In genomic region chr13:80341098-80341701, GRCh38 we compare ENCODE assay signal across 7 cellular contexts. TPM values are rescaled to one million over a fixed set of nuclear protein-coding genes. Genes with fewer than 3 reads are reported as not detected.
DNase-seq lines count a peak whose midpoint lies in the region; ATAC-seq, FAIRE-seq and TF ChIP-seq lines count a peak whose summit lies in the region.

SPRY2 (minus strand) TSS chr13:80341126; CDS start chr13:80337705, 3,421 bp downstream.

- H3K36me3 ChIP-seq in HCT116 (ENCODE audit: control insufficient read depth in 1 of 2, insufficient read depth in 2 of 2, low read length in 2 of 2) (no peaks in the 10 kb centered on the region), Loucy (ENCODE audit: insufficient read depth, low read length) (peaks cover 10% of the 10 kb centered on the region; the same call in 1 of the 2 replicates), iPS-20b (ENCODE audit: insufficient read depth, low read depth, low read length) (peaks cover 23% of the 10 kb centered on the region), sigmoid colon (peaks cover 0 to 11% (median 2%) of the 10 kb centered on the region in 4 donors)

- H4K20me1 ChIP-seq in HCT116 (ENCODE audit: insufficient read depth), result no peaks in the 10 kb centered on the region
- H4K20me1 ChIP-seq in Loucy (ENCODE audit: insufficient read depth, low read length, poor library complexity, severe bottlenecking), result peaks cover 37% of the 10 kb centered on the region

- H3K9me3 ChIP-seq in HCT116 (ENCODE audit: control insufficient read depth in 1 of 2, insufficient read depth in 1 of 2, low read depth in 1 of 2, low read length in 2 of 2) (no peaks in the 10 kb centered on the region), Loucy (ENCODE audit: insufficient read depth, low read depth, low read length) (no peaks in the 10 kb centered on the region), iPS-20b (ENCODE audit: insufficient read depth, low read depth, low read length) (no peaks in the 10 kb centered on the region), sigmoid colon (no peaks in the 10 kb centered on the region)

- intact Hi-C loops in HCT116 (cut with micrococcal nuclease) (loop anchor here (5.0 kb wide), 3 partner anchors 309 to 676 kb away; no protein-coding TSS in a partner anchor), sigmoid colon (cut with DNase I) (loop anchor here (2.0 to 10.0 kb wide), 3 partner anchors 130 to 674 kb away; no protein-coding TSS in a partner anchor)

- ATAC-seq in HCT116, result peak; percentile 81

- no TSS peak for BruUV-seq in HCT116 (replicated peaks; lab: Mats Ljungman, UMichigan)

- WGBS in sigmoid colon, 2 donors, result 0 to 1% methylated on average over 55 of the region's 55 CpGs

- CTCF ChIA-PET in HCT116 (lab: Charles Lee), result no interaction called here

- RAD21 ChIA-PET in HCT116 (lab: Charles Lee; ENCODE audit: low non-redundant PET in 1 of 2, low total read pairs in 2 of 2, uncharacterized antibody in 2 of 2, unreplicated experiment in 2 of 2), result no interaction called here

- H3K4me3 ChIP-seq in HCT116 (replicated peaks in 1 of 2; ENCODE audit: low read depth in 1 of 2, low read length in 2 of 2) (peak within 1 kb of the TSS; percentile 67 to 72), Loucy (ENCODE audit: low read length, poor library complexity, severe bottlenecking) (peak within 1 kb of the TSS; percentile 90), iPS-20b (ENCODE audit: low read length) (peak within 1 kb of the TSS; percentile 92), sigmoid colon (peak within 1 kb of the TSS; percentile 63 to 73 (median 67))

- no peak within 1 kb of the TSS for H2AFZ ChIP-seq in HCT116 (ENCODE audit: low read depth, low read length, poor library complexity, severe bottlenecking)
- peak within 1 kb of the TSS; percentile 68 for H2AFZ ChIP-seq in Loucy (ENCODE audit: low read length)

- H3K27ac ChIP-seq in HCT116 (ENCODE audit: low read depth, low read length) (peak within 1 kb of the TSS; percentile 84), caudate nucleus (ENCODE audit: low read depth, low read length) (peak within 1 kb of the TSS; percentile 94), iPS-20b (ENCODE audit: low read length) (peak within 1 kb of the TSS; percentile 95), sigmoid colon (peak within 1 kb of the TSS; percentile 88 to 92 (median 90))

- TF ChIP-seq POLR2A in GM12891 (IDR thresholded peaks at IDR 0.05; ENCODE audit: low read depth, low read length) (no peak), HCT116 (IDR thresholded peaks at IDR 0.05; ENCODE audit: borderline replicate concordance, extremely low read depth, insufficient read depth, insufficient read length) (peak; percentile 48), sigmoid colon (IDR thresholded peaks at IDR 0.05) (peak; percentile 44 to 60)

- H3K27me3 ChIP-seq in HCT116 (ENCODE audit: insufficient read depth, low read length) (no peaks in the 10 kb centered on the region), Loucy (ENCODE audit: insufficient read depth, low read length, poor library complexity, severe bottlenecking) (no peaks in the 10 kb centered on the region), iPS-20b (ENCODE audit: insufficient read depth, low read length) (peaks cover 14% of the 10 kb centered on the region), sigmoid colon (no peaks in the 10 kb centered on the region)

- peak; percentile 58 for FAIRE-seq in GM12891 (lab: Jason Lieb, UNC)

- no peak for TF ChIP-seq EP300 in sigmoid colon (IDR thresholded peaks at IDR 0.05)

- H3K79me2 ChIP-seq in HCT116 (ENCODE audit: insufficient read depth, low read length) (peaks cover 46% of the 10 kb centered on the region), Loucy (ENCODE audit: insufficient read depth, low read length) (peaks cover 46% of the 10 kb centered on the region)

- H3K4me1 ChIP-seq in HCT116 (ENCODE audit: control insufficient read depth in 1 of 2, insufficient read depth in 2 of 2, low read length in 2 of 2) (peaks cover 0 to 9% of the 10 kb centered on the region in 2 experiments; a peak in 3 of 4 replicates), Loucy (ENCODE audit: insufficient read depth, low read length, poor library complexity, severe bottlenecking) (peaks cover 37% of the 10 kb centered on the region), iPS-20b (ENCODE audit: insufficient read depth, low read length) (peaks cover 35% of the 10 kb centered on the region), sigmoid colon (peaks cover 0 to 15% (median 10%) of the 10 kb centered on the region in 4 donors)

- no peak for TF ChIP-seq RAD21 in HCT116 (IDR thresholded peaks at IDR 0.05; ENCODE audit: low read depth)

- no peak for DNase-seq in GM12891 (ENCODE audit: insufficient read length, low spot score)
- DNase-seq in HCT116 (ENCODE audit: low read depth, low spot score), result peak; percentile 68
- peak; percentile 94 for DNase-seq in SK-N-DZ (ENCODE audit: low spot score)
- peak; percentile 26 to 97 (median 90) for DNase-seq in caudate nucleus (lab: John Stamatoyannopoulos, UW)
- peak; percentile 97 for DNase-seq in sigmoid colon

- H3K4me2 ChIP-seq in HCT116 (ENCODE audit: low read length) (peak within 1 kb of the TSS; percentile 79), Loucy (ENCODE audit: low read depth, low read length, poor library complexity, severe bottlenecking) (peak within 1 kb of the TSS; percentile 87)

- H3K9me2 ChIP-seq in HCT116 (ENCODE audit: insufficient read depth) (no peaks in the 10 kb centered on the region), Loucy (replicated peaks; ENCODE audit: low read depth, low read length) (no peaks in the 10 kb centered on the region)

- no peaks in the 10 kb centered on the region for H3F3A ChIP-seq in Loucy (ENCODE audit: low read depth)

- POLR2A ChIA-PET in HCT116 (lab: Charles Lee), result interaction anchor here (0.7 to 1.1 kb wide), 4 partner anchors 14 to 710 kb away, joined by 3 read pairs; no protein-coding TSS in a partner anchor

- no peak for TF ChIP-seq CTCF in HCT116 (IDR thresholded peaks at IDR 0.05 in 2 of 3, conservative IDR thresholded peaks at IDR 0.05 in 1 of 3; ENCODE audit: borderline replicate concordance in 1 of 3, insufficient read depth in 1 of 3, low read depth in 2 of 3, low read length in 2 of 3)
- peak; percentile 19; the same call in 1 of the 2 replicates for TF ChIP-seq CTCF in Loucy (conservative IDR thresholded peaks at IDR 0.05; ENCODE audit: low read length)
- TF ChIP-seq CTCF in sigmoid colon (IDR thresholded peaks at IDR 0.05), result peak in 1 of 4 experiments; percentile 12

- H3K9ac ChIP-seq in HCT116 (ENCODE audit: low read length) (peak within 1 kb of the TSS; percentile 79), Loucy (ENCODE audit: low read depth, low read length, poor library complexity, severe bottlenecking) (peak within 1 kb of the TSS; percentile 88), iPS-20b (ENCODE audit: low read depth, low read length) (peak within 1 kb of the TSS; percentile 100)

TF ChIP-seq in GM12891, 5 proteins besides CTCF, POLR2A, EP300 and RAD21:
- no peak; the same call in 1 of the 2 replicates for TF ChIP-seq TAF1 (IDR thresholded peaks at IDR 0.05; ENCODE audit: low read depth, low read length)
- TF ChIP-seq POU2F2 (IDR thresholded peaks at IDR 0.05; ENCODE audit: low read depth, low read length), result no peak
- no peak for TF ChIP-seq SPI1 (IDR thresholded peaks at IDR 0.05; ENCODE audit: low read depth, low read length)
- no peak for TF ChIP-seq PAX5 (IDR thresholded peaks at IDR 0.05; ENCODE audit: insufficient read depth, low read length, severe bottlenecking)
- no peak for TF ChIP-seq POLR2AphosphoS5 (IDR thresholded peaks at IDR 0.05; ENCODE audit: low read depth, low read length)

TF ChIP-seq in HCT116, 20 proteins besides CTCF, POLR2A, EP300 and RAD21:
- TF ChIP-seq SP1 (IDR thresholded peaks at IDR 0.05; ENCODE audit: low read depth), result peak; percentile 29
- TF ChIP-seq JUND (IDR thresholded peaks at IDR 0.05), result no peak
- 0 out of 2 replicates have a peak, but pooled peaks have one; percentile 18 for TF ChIP-seq SRF (IDR thresholded peaks at IDR 0.05; ENCODE audit: low read depth)
- TF ChIP-seq EGR1 (IDR thresholded peaks at IDR 0.05; ENCODE audit: low read depth), result peak; percentile 78
- peak; percentile 59; the same call in 1 of the 2 replicates for TF ChIP-seq SIN3A (IDR thresholded peaks at IDR 0.05; ENCODE audit: low read depth)
- TF ChIP-seq POLR2AphosphoS5 (IDR thresholded peaks at IDR 0.05; ENCODE audit: low read depth, low read length), result peak; percentile 61; the same call in 1 of the 2 replicates
- no peak for TF ChIP-seq CEBPB (IDR thresholded peaks at IDR 0.05; ENCODE audit: low read depth)
- TF ChIP-seq CBX3 (IDR thresholded peaks at IDR 0.05; ENCODE audit: low read depth), result 0 out of 2 replicates have a peak, but pooled peaks have one; percentile 37
- TF ChIP-seq MAX (IDR thresholded peaks at IDR 0.05), result peak; percentile 52; the same call in 1 of the 2 replicates
- TF ChIP-seq ZFX (IDR thresholded peaks at IDR 0.05), result peak; percentile 31; the same call in 1 of the 2 replicates

RNA-seq across cellular contexts. Expression of gene SPRY2, which starts in this region (rescaled TPM):
- 0.85 TPM for polyA plus RNA-seq in GM12891 (2012; ENCODE audit: low read depth, missing spikeins)
- total RNA-seq in HCT116 (2021; ENCODE audit: unreplicated experiment) (7.2 TPM), sigmoid colon (10 to 100 TPM; 32.3 to 74.2 (median 47.6) TPM)
- polyA plus RNA-seq in HCT116 (2012), result 6.4 and 6.9 TPM in 2 replicates
- polyA plus RNA-seq in SK-N-DZ (2014; cell fraction: cytosol; rRNA removed), result 7.3 and 10.7 TPM in 2 replicates
- polyA plus RNA-seq in SK-N-DZ (2014; cell fraction: nucleus; rRNA removed), result 7.4 and 10.0 TPM in 2 replicates
- polyA plus RNA-seq in sigmoid colon, result 10 to 100 TPM; 27.7 to 48.0 (median 33.1) TPM
